1 cellular context compared by ENCODE assay signal in the genomic region with DNA sequence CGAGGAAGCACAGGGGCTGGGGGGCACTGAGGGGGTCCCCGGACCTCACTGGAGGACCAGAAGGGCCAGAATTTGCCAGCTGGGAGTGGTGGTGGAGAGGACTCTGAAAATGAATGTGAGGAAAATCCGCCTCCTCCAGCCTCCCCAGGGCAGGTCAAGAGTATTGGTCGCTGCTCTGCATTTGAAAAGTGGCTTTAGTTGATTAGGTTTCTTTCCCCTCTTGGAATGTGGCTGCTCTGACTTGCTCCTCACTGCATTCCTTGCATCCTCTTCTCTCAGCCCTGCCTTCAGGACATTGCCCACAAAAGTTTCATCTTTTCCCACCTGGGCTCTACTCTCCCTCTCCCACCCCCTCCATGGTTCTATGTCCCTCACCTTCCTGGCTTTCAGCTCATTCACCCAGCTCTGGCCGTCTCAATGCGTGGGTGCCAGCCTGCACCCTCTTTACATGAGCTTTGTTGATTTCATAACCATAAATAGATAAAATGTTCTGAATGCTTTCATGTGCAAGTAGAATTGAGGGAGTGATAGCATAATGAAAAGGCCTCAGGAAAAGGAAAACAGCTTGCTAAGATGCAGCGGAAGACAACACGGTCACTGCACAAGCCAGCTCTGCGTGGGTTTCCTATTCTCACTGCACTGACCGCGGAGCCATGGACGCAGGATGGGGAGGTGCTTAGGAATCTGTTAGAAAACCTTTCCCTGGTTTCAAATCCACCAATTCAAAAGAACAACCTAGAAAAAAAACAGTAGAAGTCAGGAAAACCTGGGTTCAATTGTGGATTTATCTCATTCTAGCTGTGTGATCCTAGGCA.
TF ChIP-seq lines count a peak whose summit lies in the region.

No MANE protein-coding gene starts in this region.

TF ChIP-seq in H1, 55 proteins besides CTCF, POLR2A, EP300 and RAD21:
- peak; percentile 77 for TF ChIP-seq SP1 (IDR thresholded peaks at IDR 0.05; ENCODE audit: low read depth, low read length)
- peak; percentile 29 for TF ChIP-seq POLR2AphosphoS5 (IDR thresholded peaks at IDR 0.05; ENCODE audit: low read depth, low read length)
- 0 out of 4 replicates have a peak, but pooled peaks have one; percentile 31 to 42 for TF ChIP-seq SIN3A (conservative IDR thresholded peaks at IDR 0.05 in 1 of 2, IDR thresholded peaks at IDR 0.05 in 1 of 2; ENCODE audit: low read depth in 1 of 2, low read length in 2 of 2)
- TF ChIP-seq TAF7 (optimal IDR thresholded peaks at IDR 0.05; ENCODE audit: borderline replicate concordance, low read depth, low read length), result peak; percentile 12
- TF ChIP-seq TEAD4 (IDR thresholded peaks at IDR 0.05; ENCODE audit: low read depth, low read length), result peak; percentile 94
- no peak for TF ChIP-seq EZH2 (IDR thresholded peaks at IDR 0.05; ENCODE audit: low read depth, low read length, severe bottlenecking)
- peak; percentile 70; the same call in 1 of the 2 replicates for TF ChIP-seq RBBP5 (IDR thresholded peaks at IDR 0.05; ENCODE audit: borderline replicate concordance, low read depth, low read length)
- TF ChIP-seq SIRT6 (IDR thresholded peaks at IDR 0.05; ENCODE audit: low read length), result no peak
TF ChIP-seq in H1: peak in this region for 6.
